13 cellular contexts compared by ENCODE assay signal in genomic region chr11:121606354-121606753, GRCh38.
DNase-seq lines count a peak whose midpoint lies in the region; ATAC-seq, FAIRE-seq and TF ChIP-seq lines count a peak whose summit lies in the region.
"Had no signal": no experiment of that assay in that cellular context is flagged by ENCODE, and none has a peak within 500 bp of the region (broad histone marks: within the 10 kb centered on the region; RNA-seq: fewer than 3 reads in every experiment).

No MANE protein-coding gene starts in this region.

- POLR2A ChIA-PET in activated CD8-positive, alpha-beta T cell treated with anti-CD3 and anti-CD28 coated beads, Interleukin-2, amount 10 ng/mL, durations not matched to agents 7 days and 5 days (lab: Charles Lee), result no interaction called here

- no peak overlapping the region for H2AFZ ChIP-seq in astrocyte (ENCODE audit: low read depth, low read length)

- H3K27me3 ChIP-seq in astrocyte (ENCODE audit: insufficient read depth, low read length) (peaks cover 19% of the 10 kb centered on the region), testis (no peaks in the 10 kb centered on the region)

- TF ChIP-seq POLR2A in testis (IDR thresholded peaks at IDR 0.05), result no peak

- H4K20me1 ChIP-seq in astrocyte (ENCODE audit: insufficient read depth, low read length), result no peaks in the 10 kb centered on the region

- peaks cover 20% of the 10 kb centered on the region for H3K36me3 Mint-ChIP-seq in astrocyte (ENCODE audit: low read depth, unreplicated experiment)
- H3K36me3 Mint-ChIP-seq in activated CD8-positive, alpha-beta T cell treated with anti-CD3 and anti-CD28 coated beads, Interleukin-2, amount 10 ng/mL, durations not matched to agents 7 days and 5 days (ENCODE audit: low read depth), result peaks cover 76% of the 10 kb centered on the region

- H3K4me1 Mint-ChIP-seq in astrocyte (ENCODE audit: low read depth, unreplicated experiment), result no peaks in the 10 kb centered on the region
- no peaks in the 10 kb centered on the region for H3K4me1 Mint-ChIP-seq in activated CD8-positive, alpha-beta T cell treated with anti-CD3 and anti-CD28 coated beads, Interleukin-2, amount 10 ng/mL, durations not matched to agents 7 days and 5 days (ENCODE audit: low read depth)
- H3K4me1 Mint-ChIP-seq: CD14-positive monocyte, H9 had no signal

- FAIRE-seq in astrocyte (lab: Jason Lieb, UNC), result no peak
- FAIRE-seq: GM12878 had no signal

- H3K9me3 ChIP-seq in astrocyte (ENCODE audit: insufficient read depth, low read depth, low read length) (no peaks in the 10 kb centered on the region), testis (no peaks in the 10 kb centered on the region)
- H3K9me3 ChIP-seq: Caco-2 had no signal

- no peak overlapping the region for H3K4me3 Mint-ChIP-seq in astrocyte (ENCODE audit: unreplicated experiment)
- no peak overlapping the region for H3K4me3 Mint-ChIP-seq in activated CD8-positive, alpha-beta T cell treated with anti-CD3 and anti-CD28 coated beads, Interleukin-2, amount 10 ng/mL, durations not matched to agents 7 days and 5 days
- H3K4me3 Mint-ChIP-seq: CD14-positive monocyte; CD8-positive, alpha-beta T cell; H9 had no signal

- TF ChIP-seq CTCF in astrocyte (IDR thresholded peaks at IDR 0.05; ENCODE audit: insufficient read depth, low read depth, low read length) (no peak), testis (IDR thresholded peaks at IDR 0.05) (no peak)

- H3K36me3 ChIP-seq in astrocyte (ENCODE audit: insufficient read depth, low read length) (no peaks in the 10 kb centered on the region), testis (ENCODE audit: low read depth, missing control alignments) (no peaks in the 10 kb centered on the region)

- no peak overlapping the region for H3K9ac ChIP-seq in astrocyte (ENCODE audit: low read length)

- H3K27me3 Mint-ChIP-seq in astrocyte (ENCODE audit: low read depth, unreplicated experiment), result no peaks in the 10 kb centered on the region
- no peaks in the 10 kb centered on the region for H3K27me3 Mint-ChIP-seq in activated CD8-positive, alpha-beta T cell treated with anti-CD3 and anti-CD28 coated beads, Interleukin-2, amount 10 ng/mL, durations not matched to agents 7 days and 5 days (ENCODE audit: low read depth)

- H3K4me1 ChIP-seq in astrocyte (ENCODE audit: insufficient read depth, low read length), result no peaks in the 10 kb centered on the region
- H3K4me1 ChIP-seq in testis, result no peaks in the 10 kb centered on the region
- H3K4me1 ChIP-seq: Caco-2 had no signal

- WGBS in testis, 2 donors, result 89 to 97% methylated on average over 4 of the region's 4 CpGs

- intact Hi-C loops in testis (cut with DNase I; ENCODE audit: low total_unique reads), result no loop called here

- CTCF ChIA-PET in activated CD8-positive, alpha-beta T cell treated with anti-CD3 and anti-CD28 coated beads, Interleukin-2, amount 10 ng/mL, durations not matched to agents 7 days and 5 days (lab: Charles Lee), result no interaction called here

- H3K4me2 ChIP-seq in astrocyte (ENCODE audit: low read length), result no peak overlapping the region

- H3K9me3 Mint-ChIP-seq in astrocyte (ENCODE audit: unreplicated experiment), result peaks cover 11% of the 10 kb centered on the region
- H3K9me3 Mint-ChIP-seq in activated CD8-positive, alpha-beta T cell treated with anti-CD3 and anti-CD28 coated beads, Interleukin-2, amount 10 ng/mL, durations not matched to agents 7 days and 5 days (ENCODE audit: insufficient read depth), result no peaks in the 10 kb centered on the region
- H3K9me3 Mint-ChIP-seq: CD14-positive monocyte; CD8-positive, alpha-beta T cell; H9 had no signal

- no peak overlapping the region for H3K27ac ChIP-seq in astrocyte (ENCODE audit: low read depth, low read length)
- H3K27ac ChIP-seq in substantia nigra (ENCODE audit: low read depth, low read length, poor library complexity, severe bottlenecking), result no peak overlapping the region
- H3K27ac ChIP-seq in testis, result no peak overlapping the region

- no peaks in the 10 kb centered on the region for H3K79me2 ChIP-seq in astrocyte (ENCODE audit: insufficient read depth, low read length)

- H3K4me3 ChIP-seq in astrocyte (ENCODE audit: insufficient read depth, low read depth, low read length), result no peak overlapping the region
- no peak overlapping the region for H3K4me3 ChIP-seq in testis
- H3K4me3 ChIP-seq: GM12878 had no signal

- peak; percentile 10 for DNase-seq in Daoy (ENCODE audit: low read depth)
- peak; percentile 66 for DNase-seq in LHCN-M2 (ENCODE audit: low read depth)
- DNase-seq in astrocyte (ENCODE audit: low read depth), result peak; percentile 14
- no peak for DNase-seq in substantia nigra (lab: John Stamatoyannopoulos, UW)
- DNase-seq in testis, result no peak
- DNase-seq in activated CD8-positive, alpha-beta T cell treated with anti-CD3 and anti-CD28 coated beads, Interleukin-2, amount 10 ng/mL, durations not matched to agents 7 days and 5 days, result no peak
- DNase-seq: Caco-2; CD8-positive, alpha-beta T cell; DMS53; GOT3; H9 had no signal

- ATAC-seq in activated CD8-positive, alpha-beta T cell treated with anti-CD3 and anti-CD28 coated beads, Interleukin-2, amount 10 ng/mL, durations not matched to agents 7 days and 5 days, result no peak
- ATAC-seq: CD8-positive, alpha-beta T cell; GM12878 had no signal

- H3K27ac Mint-ChIP-seq in astrocyte (ENCODE audit: unreplicated experiment), result no peak overlapping the region
- no peak overlapping the region for H3K27ac Mint-ChIP-seq in activated CD8-positive, alpha-beta T cell treated with anti-CD3 and anti-CD28 coated beads, Interleukin-2, amount 10 ng/mL, durations not matched to agents 7 days and 5 days
- H3K27ac Mint-ChIP-seq: CD8-positive, alpha-beta T cell; H9 had no signal

Comparison
In these comparisons a context has a peak if more than half of its experiments do, and no peak if none do; other contexts are left out.
1. DNase-seq: peak in Daoy (single experiment), LHCN-M2 (single experiment) and astrocyte (single experiment); none in substantia nigra (0 of 49), testis (single experiment) and activated CD8-positive, alpha-beta T cell treated with anti-CD3 and anti-CD28 coated beads, Interleukin-2, amount 10 ng/mL, durations not matched to agents 7 days and 5 days (single experiment).